ENCODE assay signal across 19 cellular contexts in the genomic region with DNA sequence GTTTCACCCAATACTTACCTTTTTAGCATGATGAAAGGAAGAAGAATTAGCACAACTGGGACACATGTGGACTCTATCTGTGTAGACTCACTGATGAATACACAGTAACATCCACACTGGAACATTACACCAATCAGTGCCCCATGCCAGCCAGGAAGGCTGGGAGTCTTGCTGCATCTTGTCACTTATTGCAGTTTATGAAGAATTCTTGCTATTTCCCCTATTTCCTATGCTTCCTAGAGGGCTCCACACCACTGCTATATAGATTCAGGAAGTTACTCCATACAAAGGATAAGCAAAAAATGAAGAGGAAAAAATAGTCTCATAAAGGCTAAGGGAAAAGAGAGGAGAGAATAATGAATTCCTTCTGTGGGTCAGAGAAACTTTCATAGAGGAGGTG.
A peak's percentile ranks its signal among the peaks of the same experiment; 100 is the strongest.
DNase-seq lines count a peak whose midpoint lies in the region; ATAC-seq, FAIRE-seq and TF ChIP-seq lines count a peak whose summit lies in the region.
"Had no signal": no experiment of that assay in that cellular context is flagged by ENCODE, and none has a peak within 500 bp of the region (broad histone marks: within the 10 kb centered on the region; RNA-seq: fewer than 3 reads in every experiment).

No MANE protein-coding gene starts in this region.

- no peaks in the 10 kb centered on the region for H3F3A ChIP-seq in GM23338 (replicated peaks; ENCODE audit: low read depth)

- POLR2A ChIA-PET in naive thymus-derived CD4-positive, alpha-beta T cell (lab: Charles Lee), result no interaction called here
- POLR2A ChIA-PET in A673 (lab: Charles Lee; ENCODE audit: low non-redundant PET), result no interaction called here

- H3K27me3 ChIP-seq in ACC112 (ENCODE audit: insufficient read depth, low read length) (no peaks in the 10 kb centered on the region), GM23338 (ENCODE audit: insufficient read depth) (no peaks in the 10 kb centered on the region), astrocyte (ENCODE audit: insufficient read depth, low read length) (no peaks in the 10 kb centered on the region), hepatocyte (no peaks in the 10 kb centered on the region), A673 (replicated peaks; ENCODE audit: insufficient read depth, low read depth, low read length, poor library complexity) (no peaks in the 10 kb centered on the region)
- H3K27me3 ChIP-seq in naive thymus-derived CD4-positive, alpha-beta T cell (ENCODE audit: control insufficient read depth in 2 of 2, insufficient read depth in 2 of 2, low read length in 2 of 2), result no peaks in the 10 kb centered on the region
- H3K27me3 ChIP-seq: esophagus muscularis mucosa, SJCRH30 had no signal

- H3K4me3 ChIP-seq in ACC112 (ENCODE audit: low read depth, low read length) (no peak overlapping the region), GM23338 (no peak overlapping the region), astrocyte (ENCODE audit: insufficient read depth, low read depth, low read length) (no peak overlapping the region), hepatocyte (no peak overlapping the region), coronary artery (no peak overlapping the region), A673 (ENCODE audit: low read depth, low read length, poor library complexity, severe bottlenecking) (no peak overlapping the region)
- no peak overlapping the region for H3K4me3 ChIP-seq in naive thymus-derived CD4-positive, alpha-beta T cell (ENCODE audit: low read length)
- H3K4me3 ChIP-seq: esophagus muscularis mucosa, SJCRH30 had no signal

- intact Hi-C loops in naive thymus-derived CD4-positive, alpha-beta T cell (cut with micrococcal nuclease), result no loop called here
- intact Hi-C loops in left cardiac atrium (cut with DNase I) (no loop called here), A673 (cut with micrococcal nuclease; ENCODE audit: unreplicated experiment) (no loop called here)

- H3K9me2 ChIP-seq in GM23338 (ENCODE audit: insufficient read depth) (no peaks in the 10 kb centered on the region), hepatocyte (replicated peaks; ENCODE audit: insufficient read depth) (no peaks in the 10 kb centered on the region)

- H3K4me1 Mint-ChIP-seq in GM23338 (peaks cover 17% of the 10 kb centered on the region), astrocyte (ENCODE audit: low read depth, unreplicated experiment) (peaks cover 37% of the 10 kb centered on the region)
- peaks cover 15 to 43% (median 22%) of the 10 kb centered on the region in 7 donors for H3K4me1 Mint-ChIP-seq in naive thymus-derived CD4-positive, alpha-beta T cell

- H3K79me2 ChIP-seq in ACC112 (ENCODE audit: control insufficient read depth, insufficient read depth, low read length, unreplicated experiment), result peaks cover 7% of the 10 kb centered on the region
- no peaks in the 10 kb centered on the region for H3K79me2 ChIP-seq in GM23338 (replicated peaks; ENCODE audit: insufficient read depth)
- H3K79me2 ChIP-seq in astrocyte (ENCODE audit: insufficient read depth, low read length), result peaks cover 3% of the 10 kb centered on the region
- peaks cover 12% of the 10 kb centered on the region for H3K79me2 ChIP-seq in hepatocyte

- CTCF ChIA-PET in naive thymus-derived CD4-positive, alpha-beta T cell (lab: Charles Lee), result interaction anchor here (0.9 kb wide), 1 partner anchor 10 kb away, joined by 3 read pairs; no protein-coding TSS in a partner anchor
- CTCF ChIA-PET in A673 (lab: Charles Lee), result no interaction called here

- H3K27me3 Mint-ChIP-seq in GM23338 (ENCODE audit: insufficient read depth, low read depth, poor library complexity) (no peaks in the 10 kb centered on the region), astrocyte (ENCODE audit: low read depth, unreplicated experiment) (no peaks in the 10 kb centered on the region)
- no peaks in the 10 kb centered on the region for H3K27me3 Mint-ChIP-seq in naive thymus-derived CD4-positive, alpha-beta T cell
- H3K27me3 Mint-ChIP-seq: activated CD4-positive, alpha-beta T cell treated with anti-CD3 and anti-CD28 coated beads, Interleukin-2, amount 10 ng/mL, durations not matched to agents 24 days and 14 days had no signal

- FAIRE-seq in astrocyte (lab: Jason Lieb, UNC), result no peak

- H3K36me3 ChIP-seq in ACC112 (ENCODE audit: insufficient read depth, low read length), result no peaks in the 10 kb centered on the region; the same call in 1 of the 2 replicates
- H3K36me3 ChIP-seq in GM23338 (ENCODE audit: insufficient read depth), result no peaks in the 10 kb centered on the region
- no peaks in the 10 kb centered on the region for H3K36me3 ChIP-seq in astrocyte (ENCODE audit: insufficient read depth, low read length)
- H3K36me3 ChIP-seq in hepatocyte (replicated peaks; ENCODE audit: insufficient read depth, low read depth), result no peaks in the 10 kb centered on the region
- no peaks in the 10 kb centered on the region for H3K36me3 ChIP-seq in naive thymus-derived CD4-positive, alpha-beta T cell (ENCODE audit: control insufficient read depth in 2 of 3, insufficient read depth in 3 of 3, low read length in 3 of 3)
- no peaks in the 10 kb centered on the region for H3K36me3 ChIP-seq in A673 (ENCODE audit: insufficient read depth, low read length, poor library complexity, severe bottlenecking)
- H3K36me3 ChIP-seq: esophagus muscularis mucosa, SJCRH30 had no signal

- BruUV-seq in A673 (replicated peaks; lab: Mats Ljungman, UMichigan), result no TSS peak

- peak overlapping the region; percentile 10; the same call in 1 of the 2 replicates for H3K27ac ChIP-seq in ACC112 (ENCODE audit: low read depth, low read length)
- H3K27ac ChIP-seq in GM23338 (ENCODE audit: low read depth), result no peak overlapping the region; the same call in 1 of the 2 replicates
- no peak overlapping the region for H3K27ac ChIP-seq in astrocyte (ENCODE audit: low read depth, low read length)
- H3K27ac ChIP-seq in hepatocyte, result peak overlapping the region; percentile 4
- no peak overlapping the region for H3K27ac ChIP-seq in naive thymus-derived CD4-positive, alpha-beta T cell (ENCODE audit: low read depth, low read length)
- no peak overlapping the region for H3K27ac ChIP-seq in coronary artery
- no peak overlapping the region for H3K27ac ChIP-seq in A673 (ENCODE audit: low read depth, low read length, poor library complexity, severe bottlenecking)
- H3K27ac ChIP-seq: esophagus muscularis mucosa, HL-60, KMS-11, SJCRH30 had no signal

- H3K9me3 Mint-ChIP-seq in GM23338 (no peaks in the 10 kb centered on the region), astrocyte (ENCODE audit: unreplicated experiment) (no peaks in the 10 kb centered on the region)
- H3K9me3 Mint-ChIP-seq in naive thymus-derived CD4-positive, alpha-beta T cell, result peaks cover 0 to 4% (median 0%) of the 10 kb centered on the region in 11 donors
- H3K9me3 Mint-ChIP-seq: dendritic cell treated with granulocyte-macrophage colony-stimulating factor and Interleukin-4, amounts not matched to agents 40 ng/mL and 50 ng/mL, for 4 days had no signal

- H3K9ac ChIP-seq in astrocyte (ENCODE audit: low read length), result no peak overlapping the region
- H3K9ac ChIP-seq: KMS-11 had no signal

- peak overlapping the region; percentile 64 for H3K27ac Mint-ChIP-seq in GM23338
- H3K27ac Mint-ChIP-seq in astrocyte (ENCODE audit: unreplicated experiment), result peak overlapping the region; percentile 94
- H3K27ac Mint-ChIP-seq in naive thymus-derived CD4-positive, alpha-beta T cell, result peak overlapping the region in 1 of 9 donors; percentile 9
- H3K27ac Mint-ChIP-seq: activated CD4-positive, alpha-beta T cell treated with anti-CD3 and anti-CD28 coated beads, Interleukin-2, amount 10 ng/mL, durations not matched to agents 24 days and 14 days; dendritic cell treated with granulocyte-macrophage colony-stimulating factor and Interleukin-4, amounts not matched to agents 40 ng/mL and 50 ng/mL, for 4 days had no signal

- no peak for DNase-seq in GM23338 (ENCODE audit: low spot score)
- no peak for DNase-seq in astrocyte (ENCODE audit: low read depth)
- DNase-seq in hepatocyte (ENCODE audit: low spot score), result no peak
- DNase-seq in naive thymus-derived CD4-positive, alpha-beta T cell, result no peak
- no peak for DNase-seq in left cardiac atrium
- no peak for DNase-seq in coronary artery (ENCODE audit: low spot score)
- no peak for DNase-seq in A673 (ENCODE audit: low spot score)
- DNase-seq: activated CD4-positive, alpha-beta T cell treated with anti-CD3 and anti-CD28 coated beads, Interleukin-2, amount 10 ng/mL, durations not matched to agents 24 days and 14 days; hypothalamus; NCI-H1436 treated with DMSO at 0.1 percent for 48 hours; NCI-H446 treated with DMSO at 0.1 percent for 48 hours; T1000 had no signal

- H3K4me2 ChIP-seq in GM23338, result no peak overlapping the region
- no peak overlapping the region for H3K4me2 ChIP-seq in astrocyte (ENCODE audit: low read length)
- no peak overlapping the region for H3K4me2 ChIP-seq in hepatocyte
- H3K4me2 ChIP-seq: KMS-11 had no signal

- H2AFZ ChIP-seq in ACC112 (ENCODE audit: low read length, unreplicated experiment), result no peak overlapping the region
- H2AFZ ChIP-seq in GM23338, result no peak overlapping the region
- H2AFZ ChIP-seq in astrocyte (ENCODE audit: low read depth, low read length), result no peak overlapping the region
- H2AFZ ChIP-seq in hepatocyte, result no peak overlapping the region

- H3K36me3 Mint-ChIP-seq in GM23338 (ENCODE audit: low read depth) (no peaks in the 10 kb centered on the region), astrocyte (ENCODE audit: low read depth, unreplicated experiment) (peaks cover 10% of the 10 kb centered on the region)
- H3K36me3 Mint-ChIP-seq in naive thymus-derived CD4-positive, alpha-beta T cell, result peaks cover 0 to 27% (median 5%) of the 10 kb centered on the region in 5 donors

- H3K4me3 Mint-ChIP-seq in GM23338 (no peak overlapping the region), astrocyte (ENCODE audit: unreplicated experiment) (no peak overlapping the region)
- H3K4me3 Mint-ChIP-seq in naive thymus-derived CD4-positive, alpha-beta T cell, result no peak overlapping the region
- H3K4me3 Mint-ChIP-seq: activated CD4-positive, alpha-beta T cell treated with anti-CD3 and anti-CD28 coated beads, Interleukin-2, amount 10 ng/mL, durations not matched to agents 24 days and 14 days; dendritic cell treated with granulocyte-macrophage colony-stimulating factor and Interleukin-4, amounts not matched to agents 40 ng/mL and 50 ng/mL, for 4 days had no signal

- H4K20me1 ChIP-seq in GM23338 (replicated peaks; ENCODE audit: insufficient read depth) (no peaks in the 10 kb centered on the region), astrocyte (ENCODE audit: insufficient read depth, low read length) (peaks cover 21% of the 10 kb centered on the region), hepatocyte (ENCODE audit: insufficient read depth, poor library complexity, severe bottlenecking) (no peaks in the 10 kb centered on the region)

- H3K9me3 ChIP-seq in astrocyte (ENCODE audit: insufficient read depth, low read depth, low read length), result no peaks in the 10 kb centered on the region
- H3K9me3 ChIP-seq in hepatocyte (ENCODE audit: low read depth), result no peaks in the 10 kb centered on the region
- H3K9me3 ChIP-seq in naive thymus-derived CD4-positive, alpha-beta T cell (ENCODE audit: control insufficient read depth in 2 of 3, low read length in 3 of 3), result no peaks in the 10 kb centered on the region
- no peaks in the 10 kb centered on the region for H3K9me3 ChIP-seq in A673 (ENCODE audit: low read depth, low read length, poor library complexity, severe bottlenecking)
- H3K9me3 ChIP-seq: esophagus muscularis mucosa, SJCRH30 had no signal

- H3K4me1 ChIP-seq in ACC112 (ENCODE audit: control insufficient read depth, insufficient read depth, low read length, unreplicated experiment) (peaks cover 10% of the 10 kb centered on the region), GM23338 (ENCODE audit: insufficient read depth) (peaks cover 9% of the 10 kb centered on the region; the same call in 1 of the 2 replicates), astrocyte (ENCODE audit: insufficient read depth, low read length) (peaks cover 8% of the 10 kb centered on the region), hepatocyte (ENCODE audit: insufficient read depth) (no peaks in the 10 kb centered on the region), A673 (ENCODE audit: insufficient read depth, low read length, poor library complexity, severe bottlenecking) (peaks cover 7% of the 10 kb centered on the region)
- H3K4me1 ChIP-seq in naive thymus-derived CD4-positive, alpha-beta T cell (ENCODE audit: control insufficient read depth in 2 of 2, insufficient read depth in 2 of 2, low read length in 2 of 2), result peaks cover 9 to 16% of the 10 kb centered on the region in 2 donors

- ATAC-seq in GM23338 (no peak), left cardiac atrium (no peak)
- no peak for ATAC-seq in naive thymus-derived CD4-positive, alpha-beta T cell
- ATAC-seq: left lobe of liver had no signal

- TF ChIP-seq CTCF in GM23338 (conservative IDR thresholded peaks at IDR 0.05; ENCODE audit: low read depth in 2 of 2) (no peak), astrocyte (IDR thresholded peaks at IDR 0.05; ENCODE audit: insufficient read depth, low read depth, low read length) (no peak), hepatocyte (IDR thresholded peaks at IDR 0.05; ENCODE audit: poor library complexity) (no peak), coronary artery (IDR thresholded peaks at IDR 0.05) (no peak), A673 (conservative IDR thresholded peaks at IDR 0.05; ENCODE audit: low read depth, low read length) (no peak; the same call in 1 of the 2 replicates)

Comparison
In these comparisons a context has a peak if more than half of its experiments do, and no peak if none do; other contexts are left out.
1. H3K27ac ChIP-seq: peak in ACC112 (single experiment) and hepatocyte (single experiment); none in GM23338 (single experiment), astrocyte (single experiment), naive thymus-derived CD4-positive, alpha-beta T cell (single experiment), coronary artery (0 of 2) and A673 (single experiment).